2 cellular contexts compared by ENCODE assay signal in genomic region chr10:74153123-74153522, GRCh38.
A peak's percentile ranks its signal among the peaks of the same experiment; 100 is the strongest.
TF ChIP-seq lines count a peak whose summit lies in the region.

No MANE protein-coding gene starts in this region.

TF ChIP-seq in GM23338, 12 proteins besides CTCF, POLR2A, EP300 and RAD21:
- TF ChIP-seq ZNF331 (CRISPR knock-in tag; IDR thresholded peaks at IDR 0.05; ENCODE audit: low read depth) (no peak), ZNF114 (CRISPR knock-in tag; IDR thresholded peaks at IDR 0.05) (no peak)

TF ChIP-seq in HepG2, 621 proteins besides CTCF, POLR2A, EP300 and RAD21:
- TF ChIP-seq GPBP1L1 (CRISPR knock-in tag; IDR thresholded peaks at IDR 0.05) (no peak), ZNF768 (CRISPR knock-in tag; IDR thresholded peaks at IDR 0.05) (no peak), SIX4 (CRISPR knock-in tag; IDR thresholded peaks at IDR 0.05) (no peak), HNRNPK (IDR thresholded peaks at IDR 0.05; ENCODE audit: low read depth, low read length, poor library complexity, severe bottlenecking) (no peak), ZNF773 (CRISPR knock-in tag; IDR thresholded peaks at IDR 0.05; ENCODE audit: borderline replicate concordance) (no peak), TEAD3 (CRISPR knock-in tag; optimal IDR thresholded peaks at IDR 0.05; ENCODE audit: borderline replicate concordance) (peak; percentile 94), SP2 (CRISPR knock-in tag; IDR thresholded peaks at IDR 0.05) (no peak), REL (CRISPR knock-in tag; conservative IDR thresholded peaks at IDR 0.05) (no peak), ZNF335 (CRISPR knock-in tag; IDR thresholded peaks at IDR 0.05) (peak; percentile 49; the same call in 1 of the 2 replicates), HMG20A (CRISPR knock-in tag; IDR thresholded peaks at IDR 0.05; ENCODE audit: borderline replicate concordance) (no peak), ZNF615 (CRISPR knock-in tag; IDR thresholded peaks at IDR 0.05; ENCODE audit: borderline replicate concordance) (no peak), PRDM4 (CRISPR knock-in tag; IDR thresholded peaks at IDR 0.05; ENCODE audit: borderline replicate concordance) (no peak), ZNF605 (CRISPR knock-in tag; IDR thresholded peaks at IDR 0.05) (no peak), LRRFIP1 (CRISPR knock-in tag; conservative IDR thresholded peaks at IDR 0.05) (no peak), HIVEP1 (CRISPR knock-in tag; IDR thresholded peaks at IDR 0.05) (no peak), SP5 (CRISPR knock-in tag; IDR thresholded peaks at IDR 0.05; ENCODE audit: borderline replicate concordance, low read depth) (no peak)
